ENCODE assay signal across 9 cellular contexts in genomic region chr6:144675231-144675861, GRCh38.
DNase-seq lines count a peak whose midpoint lies in the region; ATAC-seq and TF ChIP-seq lines count a peak whose summit lies in the region.
"Had no signal": no experiment of that assay in that cellular context is flagged by ENCODE, and none has a peak within 500 bp of the region (broad histone marks: within the 10 kb centered on the region; RNA-seq: fewer than 3 reads in every experiment).

No MANE protein-coding gene starts in this region.

- ATAC-seq in HG03520 (IDR thresholded peaks at IDR 0.05; ENCODE audit: unreplicated experiment) (no peak), HG02970 (IDR thresholded peaks at IDR 0.05; ENCODE audit: low FRiP score, unreplicated experiment) (no peak)
- ATAC-seq: left lobe of liver had no signal

- TF ChIP-seq CTCF in GM12865 (IDR thresholded peaks at IDR 0.05; ENCODE audit: insufficient read depth, low read depth, low read length, missing control alignments), result no peak
- TF ChIP-seq CTCF in LNCaP clone FGC (IDR thresholded peaks at IDR 0.05; ENCODE audit: control insufficient read depth, extremely low read depth, insufficient read depth), result no peak

- H3K4me3 ChIP-seq in GM12865 (ENCODE audit: low read depth, low read length) (no peak overlapping the region), LNCaP clone FGC (ENCODE audit: low read depth, low read length) (no peak overlapping the region)

- DNase-seq in GM12865 (ENCODE audit: low read depth), result peak; percentile 49
- DNase-seq in LNCaP clone FGC (ENCODE audit: low read depth), result peak; percentile 72
- peak; percentile 15 for DNase-seq in activated naive CD4-positive, alpha-beta T cell treated with anti-CD3 and anti-CD28 coated beads, Interleukin-2, amount 50 U/mL, for 16 hours
- peak; percentile 25 for DNase-seq in mucosa of gallbladder (ENCODE audit: low spot score)
- no peak for DNase-seq in HPDE6-E6E7 (ENCODE audit: extremely low spot score)
- DNase-seq in NOMO-1 treated with dmso at 0.1 percent for 144 hours (lab: John Stamatoyannopoulos, UW; ENCODE audit: unreplicated experiment), result no peak

Comparison
In these comparisons a context has a peak if more than half of its experiments do, and no peak if none do; other contexts are left out.
1. DNase-seq: peak in GM12865 (single experiment), LNCaP clone FGC (single experiment), activated naive CD4-positive, alpha-beta T cell treated with anti-CD3 and anti-CD28 coated beads, Interleukin-2, amount 50 U/mL, for 16 hours (single experiment) and mucosa of gallbladder (single experiment); none in HPDE6-E6E7 (single experiment) and NOMO-1 treated with dmso at 0.1 percent for 144 hours (single experiment).